Comparison of ENCODE assay signal across 9 cellular contexts in the genomic region with DNA sequence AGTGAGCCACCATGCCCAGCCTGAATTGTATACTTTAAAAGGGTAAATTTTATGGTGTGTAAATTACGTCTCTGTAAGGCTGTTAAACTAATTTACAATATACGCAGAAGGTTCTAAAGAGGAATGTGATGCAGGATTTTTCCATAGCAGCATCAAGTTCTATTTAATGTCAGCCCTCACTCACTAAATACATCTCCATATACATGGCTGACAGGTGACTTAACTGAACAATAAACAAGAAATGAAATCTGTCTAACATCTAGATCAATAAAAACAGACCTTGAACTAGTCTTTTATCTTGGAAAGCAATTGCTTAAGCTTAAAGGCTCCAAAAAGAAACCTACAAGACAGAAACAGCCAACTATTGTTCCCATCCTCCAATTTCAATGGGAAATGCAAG.
"Had no signal": no experiment of that assay in that cellular context is flagged by ENCODE, and none has a peak within 500 bp of the region (broad histone marks: within the 10 kb centered on the region; RNA-seq: fewer than 3 reads in every experiment).

No MANE protein-coding gene starts in this region.

- ATAC-seq: HCT116, HepG2 had no signal

- H2AFZ ChIP-seq: GM23248 had no signal

- H3K27me3 Mint-ChIP-seq: IgD-negative memory B cell had no signal

- H3K9ac ChIP-seq: GM23248 had no signal

- H3K9me3 Mint-ChIP-seq: IgD-negative memory B cell had no signal

- H3K36me3 ChIP-seq: HAP-1 had no signal

- H3K27ac ChIP-seq: GM23248, HL-60 had no signal

- H3K27ac Mint-ChIP-seq: IgD-negative memory B cell had no signal

- H3K9me3 ChIP-seq: HAP-1 had no signal

- DNase-seq: GM23248, GOT3, H7, KBM-7 had no signal

- H3K4me3 Mint-ChIP-seq: IgD-negative memory B cell had no signal

- H3K4me3 ChIP-seq: GM23248, HAP-1 had no signal

- H3K4me1 Mint-ChIP-seq: IgD-negative memory B cell had no signal
